16 cellular contexts compared by ENCODE assay signal in the genomic region with DNA sequence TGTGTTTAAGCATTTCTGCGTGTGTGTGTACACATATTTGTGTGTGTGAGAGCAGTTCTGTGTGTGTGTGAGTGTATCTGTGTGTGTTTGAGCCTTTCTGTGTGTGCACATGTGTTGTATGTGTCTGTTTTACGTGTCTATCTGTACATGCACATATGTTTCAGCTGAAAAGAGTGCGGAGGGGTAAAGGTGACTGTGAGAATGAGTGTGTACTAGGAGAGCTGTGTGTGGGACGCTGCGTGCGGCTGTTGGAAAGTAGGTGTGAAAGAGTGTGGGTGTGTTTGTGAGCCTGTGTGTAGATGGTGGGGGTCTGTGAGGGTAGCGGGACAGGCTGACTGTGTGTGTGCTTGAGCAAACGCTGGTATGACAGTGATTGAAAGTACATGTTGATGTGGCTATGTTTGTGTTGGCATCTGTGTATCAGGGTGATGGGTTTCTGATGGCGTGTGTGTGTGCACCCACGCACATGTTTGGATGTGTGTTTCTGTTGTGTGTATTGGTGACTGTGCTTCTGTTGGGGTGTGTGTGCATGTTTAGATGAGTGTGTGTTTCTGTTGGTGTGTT. TPM values are rescaled to one million over a fixed set of nuclear protein-coding genes. Genes with fewer than 3 reads are reported as not detected.
DNase-seq lines count a peak whose midpoint lies in the region; ATAC-seq and TF ChIP-seq lines count a peak whose summit lies in the region.
"Had no signal": no experiment of that assay in that cellular context is flagged by ENCODE, and none has a peak within 500 bp of the region (broad histone marks: within the 10 kb centered on the region; RNA-seq: fewer than 3 reads in every experiment).

No MANE protein-coding gene starts in this region.

- no peak for ATAC-seq in CD4-positive, CD25-positive, alpha-beta regulatory T cell (ENCODE audit: low read depth in 2 of 2)
- ATAC-seq in GM21786 (IDR thresholded peaks at IDR 0.05; ENCODE audit: unreplicated experiment): no peak
- ATAC-seq: left colon had no signal

- peaks cover 35% of the 10 kb centered on the region for H3K4me1 ChIP-seq in CD4-positive, CD25-positive, alpha-beta regulatory T cell (ENCODE audit: control insufficient read depth, insufficient read depth, low read length, poor library complexity, severe bottlenecking)

- no peaks in the 10 kb centered on the region for H3K36me3 ChIP-seq in CD4-positive, CD25-positive, alpha-beta regulatory T cell (ENCODE audit: control insufficient read depth, insufficient read depth, low read length)
- H3K36me3 ChIP-seq: BLaER1, WERI-Rb-1 had no signal

- no peak for DNase-seq in CD4-positive, CD25-positive, alpha-beta regulatory T cell
- no peak for DNase-seq in fibroblast of mammary gland (ENCODE audit: low read depth)
- no peak for DNase-seq in skeletal muscle cell (ENCODE audit: low read depth)
- no peak for DNase-seq in NCI-H1694 (lab: John Stamatoyannopoulos, UW)
- no peak for DNase-seq in NCI-H2107 treated with DMSO at 0.1 percent for 48 hours (lab: John Stamatoyannopoulos, UW; ENCODE audit: unreplicated experiment)
- no peak for DNase-seq in effector CD8-positive, alpha-beta T cell (lab: John Stamatoyannopoulos, UW)
- DNase-seq: activated naive CD8-positive, alpha-beta T cell treated with anti-CD3 and anti-CD28 coated beads for 36 hours; glutamatergic neuron; H9; NK-92 treated with Interleukin-12 subunit alpha and Interleukin-12 subunit beta, amount 100 ng/mL, for 24 hours; SK-N-SH; WERI-Rb-1 had no signal

- peaks cover under 1 to 37% (median 12%) of the 10 kb centered on the region in 4 donors for H3K4me1 Mint-ChIP-seq in CD4-positive, CD25-positive, alpha-beta regulatory T cell

- no peak overlapping the region for H3K4me3 ChIP-seq in CD4-positive, CD25-positive, alpha-beta regulatory T cell (ENCODE audit: low read depth, low read length)
- peak overlapping the region; percentile 66 for H3K4me3 ChIP-seq in fibroblast of mammary gland (ENCODE audit: control insufficient read depth, low read depth, low read length)
- H3K4me3 ChIP-seq in skeletal muscle cell (ENCODE audit: low read depth, low read length): peak overlapping the region; percentile 13
- H3K4me3 ChIP-seq: BLaER1 had no signal

- TF ChIP-seq CTCF in VCaP (conservative IDR thresholded peaks at IDR 0.05): no peak
- no peak for TF ChIP-seq CTCF in fibroblast of mammary gland (conservative IDR thresholded peaks at IDR 0.05; ENCODE audit: control insufficient read depth, insufficient read depth, low read depth, low read length)

- H3K27me3 Mint-ChIP-seq in CD4-positive, CD25-positive, alpha-beta regulatory T cell: no peaks in the 10 kb centered on the region
- H3K27me3 Mint-ChIP-seq: activated naive CD8-positive, alpha-beta T cell treated with anti-CD3 and anti-CD28 coated beads for 36 hours had no signal

- H3K27ac ChIP-seq in CD4-positive, CD25-positive, alpha-beta regulatory T cell (ENCODE audit: insufficient read depth, low read length, poor library complexity, severe bottlenecking): peak overlapping the region; percentile 93
- H3K27ac ChIP-seq in VCaP: peak overlapping the region; percentile 97
- H3K27ac ChIP-seq: BLaER1, WERI-Rb-1 had no signal

- H3K27me3 ChIP-seq in CD4-positive, CD25-positive, alpha-beta regulatory T cell (ENCODE audit: control insufficient read depth, insufficient read depth, low read length): no peaks in the 10 kb centered on the region
- H3K27me3 ChIP-seq: BLaER1 had no signal

- no peak overlapping the region for H3K4me3 Mint-ChIP-seq in CD4-positive, CD25-positive, alpha-beta regulatory T cell
- H3K4me3 Mint-ChIP-seq: activated naive CD8-positive, alpha-beta T cell treated with anti-CD3 and anti-CD28 coated beads for 36 hours; H9 had no signal

- H3K27ac Mint-ChIP-seq in CD4-positive, CD25-positive, alpha-beta regulatory T cell: no peak overlapping the region
- H3K27ac Mint-ChIP-seq: activated naive CD8-positive, alpha-beta T cell treated with anti-CD3 and anti-CD28 coated beads for 36 hours; H9 had no signal

- no peaks in the 10 kb centered on the region for H3K9me3 ChIP-seq in CD4-positive, CD25-positive, alpha-beta regulatory T cell (ENCODE audit: control insufficient read depth in 2 of 2, low read length in 2 of 2)
- H3K9me3 ChIP-seq: BLaER1, SK-N-SH had no signal

- no peaks in the 10 kb centered on the region for H3K36me3 Mint-ChIP-seq in CD4-positive, CD25-positive, alpha-beta regulatory T cell
- H3K36me3 Mint-ChIP-seq: activated naive CD8-positive, alpha-beta T cell treated with anti-CD3 and anti-CD28 coated beads for 36 hours had no signal

- no peaks in the 10 kb centered on the region for H3K9me3 Mint-ChIP-seq in CD4-positive, CD25-positive, alpha-beta regulatory T cell
- H3K9me3 Mint-ChIP-seq: activated naive CD8-positive, alpha-beta T cell treated with anti-CD3 and anti-CD28 coated beads for 36 hours; H9 had no signal

RNA-seq across cellular contexts. Expression of a gene that starts 7.5 kb away (rescaled TPM):
- total RNA-seq in CD4-positive, CD25-positive, alpha-beta regulatory T cell: 305 TPM
- polyA plus RNA-seq in CD4-positive, CD25-positive, alpha-beta regulatory T cell: 100 to 1,000 TPM; 109 to 163 (median 131) TPM

RNA-seq across cellular contexts. Expression of a gene that starts 42.9 kb away (rescaled TPM):
- total RNA-seq in CD4-positive, CD25-positive, alpha-beta regulatory T cell: 88.1 TPM
- polyA plus RNA-seq in CD4-positive, CD25-positive, alpha-beta regulatory T cell: 10 to 100 TPM; 79.6 to 93.0 (median 87.8) TPM
